ENCODE assay signal across 1 cellular context in the genomic region with DNA sequence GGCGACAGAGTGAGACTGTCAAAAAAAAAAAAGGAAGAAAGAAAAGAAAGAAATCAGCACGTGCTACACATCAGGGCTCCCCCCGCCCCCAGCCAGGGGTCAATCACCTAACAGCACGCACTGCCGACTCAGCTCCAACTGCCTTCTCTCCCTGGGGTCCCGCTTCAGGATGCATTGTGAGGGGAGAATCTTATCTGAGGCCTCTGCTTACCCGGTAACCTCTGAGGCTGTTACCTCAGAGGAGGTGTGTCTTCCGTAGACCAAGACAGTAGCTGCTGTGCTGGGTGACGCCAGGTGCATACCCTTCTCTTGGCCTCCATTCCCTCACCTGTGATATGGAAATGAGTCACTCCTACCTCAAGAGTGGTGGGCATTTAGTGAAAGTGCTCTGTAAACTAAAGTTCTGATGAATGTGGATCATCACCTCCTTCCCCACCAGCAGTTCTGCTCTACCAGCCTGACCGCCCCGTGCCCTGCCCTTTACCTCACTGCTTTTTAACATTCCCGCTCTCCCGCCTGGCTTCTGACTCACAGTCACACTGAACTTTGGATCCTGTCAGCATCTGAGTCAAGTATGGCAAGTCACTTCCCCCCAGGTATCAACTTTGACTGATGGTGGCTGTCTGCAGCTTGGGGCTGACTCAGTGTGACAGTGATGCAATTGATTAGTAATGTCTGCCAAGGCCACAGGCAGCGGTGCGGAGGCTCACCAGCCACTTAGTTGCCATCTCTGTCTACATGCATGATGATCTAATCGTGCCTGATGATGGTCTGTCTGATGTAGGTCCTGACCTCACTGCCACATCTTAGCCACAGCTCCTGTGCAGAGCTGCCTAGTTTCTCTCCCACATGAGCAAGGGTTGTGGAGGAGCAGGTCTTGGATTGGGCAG.
A peak's percentile ranks its signal among the peaks of the same experiment; 100 is the strongest.
TF ChIP-seq lines count a peak whose summit lies in the region.

No MANE protein-coding gene starts in this region.

TF ChIP-seq in HepG2, 621 proteins besides CTCF, POLR2A, EP300 and RAD21 (continued from another document and continues in another):
- TF ChIP-seq, protein P1, sequence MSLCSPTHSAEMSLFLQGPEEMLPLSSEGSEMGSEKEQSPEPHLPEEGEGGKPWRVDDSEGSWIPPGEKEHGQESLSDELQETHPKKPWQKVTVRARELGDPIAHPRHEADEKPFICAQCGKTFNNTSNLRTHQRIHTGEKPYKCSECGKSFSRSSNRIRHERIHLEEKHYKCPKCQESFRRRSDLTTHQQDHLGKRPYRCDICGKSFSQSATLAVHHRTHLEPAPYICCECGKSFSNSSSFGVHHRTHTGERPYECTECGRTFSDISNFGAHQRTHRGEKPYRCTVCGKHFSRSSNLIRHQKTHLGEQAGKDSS (CRISPR knock-in tag; IDR thresholded peaks at IDR 0.05; ENCODE audit: borderline replicate concordance, low read depth) = peak; percentile 88; the same call in 1 of the 2 replicates
- peak; percentile 65 for TF ChIP-seq SP5 (CRISPR knock-in tag; IDR thresholded peaks at IDR 0.05; ENCODE audit: borderline replicate concordance, low read depth)
- TF ChIP-seq, protein P2, sequence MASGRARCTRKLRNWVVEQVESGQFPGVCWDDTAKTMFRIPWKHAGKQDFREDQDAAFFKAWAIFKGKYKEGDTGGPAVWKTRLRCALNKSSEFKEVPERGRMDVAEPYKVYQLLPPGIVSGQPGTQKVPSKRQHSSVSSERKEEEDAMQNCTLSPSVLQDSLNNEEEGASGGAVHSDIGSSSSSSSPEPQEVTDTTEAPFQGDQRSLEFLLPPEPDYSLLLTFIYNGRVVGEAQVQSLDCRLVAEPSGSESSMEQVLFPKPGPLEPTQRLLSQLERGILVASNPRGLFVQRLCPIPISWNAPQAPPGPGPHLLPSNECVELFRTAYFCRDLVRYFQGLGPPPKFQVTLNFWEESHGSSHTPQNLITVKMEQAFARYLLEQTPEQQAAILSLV (CRISPR knock-in tag; IDR thresholded peaks at IDR 0.05; ENCODE audit: borderline replicate concordance) = peak; percentile 82; the same call in 1 of the 2 replicates
- TF ChIP-seq TOE1 (CRISPR knock-in tag; IDR thresholded peaks at IDR 0.05) = no peak
- TF ChIP-seq, protein P3, sequence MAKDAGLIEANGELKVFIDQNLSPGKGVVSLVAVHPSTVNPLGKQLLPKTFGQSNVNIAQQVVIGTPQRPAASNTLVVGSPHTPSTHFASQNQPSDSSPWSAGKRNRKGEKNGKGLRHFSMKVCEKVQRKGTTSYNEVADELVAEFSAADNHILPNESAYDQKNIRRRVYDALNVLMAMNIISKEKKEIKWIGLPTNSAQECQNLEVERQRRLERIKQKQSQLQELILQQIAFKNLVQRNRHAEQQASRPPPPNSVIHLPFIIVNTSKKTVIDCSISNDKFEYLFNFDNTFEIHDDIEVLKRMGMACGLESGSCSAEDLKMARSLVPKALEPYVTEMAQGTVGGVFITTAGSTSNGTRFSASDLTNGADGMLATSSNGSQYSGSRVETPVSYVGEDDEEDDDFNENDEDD (CRISPR knock-in tag; IDR thresholded peaks at IDR 0.05; ENCODE audit: borderline replicate concordance) = peak; percentile 99
- TF ChIP-seq, protein P4, sequence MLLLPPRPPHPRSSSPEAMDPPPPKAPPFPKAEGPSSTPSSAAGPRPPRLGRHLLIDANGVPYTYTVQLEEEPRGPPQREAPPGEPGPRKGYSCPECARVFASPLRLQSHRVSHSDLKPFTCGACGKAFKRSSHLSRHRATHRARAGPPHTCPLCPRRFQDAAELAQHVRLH (CRISPR knock-in tag; IDR thresholded peaks at IDR 0.05; ENCODE audit: borderline replicate concordance, low read depth) = peak; percentile 89; the same call in 1 of the 2 replicates
- TF ChIP-seq, protein P5, sequence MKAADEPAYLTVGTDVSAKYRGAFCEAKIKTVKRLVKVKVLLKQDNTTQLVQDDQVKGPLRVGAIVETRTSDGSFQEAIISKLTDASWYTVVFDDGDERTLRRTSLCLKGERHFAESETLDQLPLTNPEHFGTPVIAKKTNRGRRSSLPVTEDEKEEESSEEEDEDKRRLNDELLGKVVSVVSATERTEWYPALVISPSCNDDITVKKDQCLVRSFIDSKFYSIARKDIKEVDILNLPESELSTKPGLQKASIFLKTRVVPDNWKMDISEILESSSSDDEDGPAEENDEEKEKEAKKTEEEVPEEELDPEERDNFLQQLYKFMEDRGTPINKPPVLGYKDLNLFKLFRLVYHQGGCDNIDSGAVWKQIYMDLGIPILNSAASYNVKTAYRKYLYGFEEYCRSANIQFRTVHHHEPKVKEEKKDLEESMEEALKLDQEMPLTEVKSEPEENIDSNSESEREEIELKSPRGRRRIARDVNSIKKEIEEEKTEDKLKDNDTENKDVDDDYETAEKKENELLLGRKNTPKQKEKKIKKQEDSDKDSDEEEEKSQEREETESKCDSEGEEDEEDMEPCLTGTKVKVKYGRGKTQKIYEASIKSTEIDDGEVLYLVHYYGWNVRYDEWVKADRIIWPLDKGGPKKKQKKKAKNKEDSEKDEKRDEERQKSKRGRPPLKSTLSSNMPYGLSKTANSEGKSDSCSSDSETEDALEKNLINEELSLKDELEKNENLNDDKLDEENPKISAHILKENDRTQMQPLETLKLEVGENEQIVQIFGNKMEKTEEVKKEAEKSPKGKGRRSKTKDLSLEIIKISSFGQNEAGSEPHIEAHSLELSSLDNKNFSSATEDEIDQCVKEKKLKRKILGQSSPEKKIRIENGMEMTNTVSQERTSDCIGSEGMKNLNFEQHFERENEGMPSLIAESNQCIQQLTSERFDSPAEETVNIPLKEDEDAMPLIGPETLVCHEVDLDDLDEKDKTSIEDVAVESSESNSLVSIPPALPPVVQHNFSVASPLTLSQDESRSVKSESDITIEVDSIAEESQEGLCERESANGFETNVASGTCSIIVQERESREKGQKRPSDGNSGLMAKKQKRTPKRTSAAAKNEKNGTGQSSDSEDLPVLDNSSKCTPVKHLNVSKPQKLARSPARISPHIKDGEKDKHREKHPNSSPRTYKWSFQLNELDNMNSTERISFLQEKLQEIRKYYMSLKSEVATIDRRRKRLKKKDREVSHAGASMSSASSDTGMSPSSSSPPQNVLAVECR (CRISPR knock-in tag; IDR thresholded peaks at IDR 0.05; ENCODE audit: borderline replicate concordance) = peak; percentile 92
- TF ChIP-seq, protein P6, sequence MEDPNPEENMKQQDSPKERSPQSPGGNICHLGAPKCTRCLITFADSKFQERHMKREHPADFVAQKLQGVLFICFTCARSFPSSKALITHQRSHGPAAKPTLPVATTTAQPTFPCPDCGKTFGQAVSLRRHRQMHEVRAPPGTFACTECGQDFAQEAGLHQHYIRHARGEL (CRISPR knock-in tag; IDR thresholded peaks at IDR 0.05) = no peak
- 0 out of 2 replicates have a peak, but pooled peaks have one; percentile 70 for TF ChIP-seq ZNF510 (CRISPR knock-in tag; IDR thresholded peaks at IDR 0.05; ENCODE audit: low read depth)
- peak; percentile 33; the same call in 1 of the 2 replicates for TF ChIP-seq ZNF431 (CRISPR knock-in tag; IDR thresholded peaks at IDR 0.05; ENCODE audit: borderline replicate concordance, low read depth)
- peak; percentile 87 for TF ChIP-seq SP4 (CRISPR knock-in tag; IDR thresholded peaks at IDR 0.05)
- TF ChIP-seq ZNF337 (CRISPR knock-in tag; IDR thresholded peaks at IDR 0.05; ENCODE audit: borderline replicate concordance, low read depth) = peak; percentile 29; the same call in 1 of the 2 replicates
- 0 out of 2 replicates have a peak, but pooled peaks have one; percentile 27 for TF ChIP-seq GZF1 (CRISPR knock-in tag; IDR thresholded peaks at IDR 0.05)
- TF ChIP-seq, protein P7, sequence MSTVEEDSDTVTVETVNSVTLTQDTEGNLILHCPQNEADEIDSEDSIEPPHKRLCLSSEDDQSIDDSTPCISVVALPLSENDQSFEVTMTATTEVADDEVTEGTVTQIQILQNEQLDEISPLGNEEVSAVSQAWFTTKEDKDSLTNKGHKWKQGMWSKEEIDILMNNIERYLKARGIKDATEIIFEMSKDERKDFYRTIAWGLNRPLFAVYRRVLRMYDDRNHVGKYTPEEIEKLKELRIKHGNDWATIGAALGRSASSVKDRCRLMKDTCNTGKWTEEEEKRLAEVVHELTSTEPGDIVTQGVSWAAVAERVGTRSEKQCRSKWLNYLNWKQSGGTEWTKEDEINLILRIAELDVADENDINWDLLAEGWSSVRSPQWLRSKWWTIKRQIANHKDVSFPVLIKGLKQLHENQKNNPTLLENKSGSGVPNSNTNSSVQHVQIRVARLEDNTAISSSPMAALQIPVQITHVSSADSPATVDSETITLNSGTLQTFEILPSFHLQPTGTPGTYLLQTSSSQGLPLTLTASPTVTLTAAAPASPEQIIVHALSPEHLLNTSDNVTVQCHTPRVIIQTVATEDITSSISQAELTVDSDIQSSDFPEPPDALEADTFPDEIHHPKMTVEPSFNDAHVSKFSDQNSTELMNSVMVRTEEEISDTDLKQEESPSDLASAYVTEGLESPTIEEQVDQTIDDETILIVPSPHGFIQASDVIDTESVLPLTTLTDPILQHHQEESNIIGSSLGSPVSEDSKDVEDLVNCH (CRISPR knock-in tag; IDR thresholded peaks at IDR 0.05) = no peak
- TF ChIP-seq SKI (IDR thresholded peaks at IDR 0.05; ENCODE audit: partially characterized antibody) = peak; percentile 97
- TF ChIP-seq, protein P8, sequence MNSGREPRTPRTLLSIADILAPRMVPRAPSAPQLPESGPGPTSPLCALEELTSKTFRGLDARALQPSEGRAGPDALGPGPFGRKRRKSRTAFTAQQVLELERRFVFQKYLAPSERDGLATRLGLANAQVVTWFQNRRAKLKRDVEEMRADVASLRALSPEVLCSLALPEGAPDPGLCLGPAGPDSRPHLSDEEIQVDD (CRISPR knock-in tag; IDR thresholded peaks at IDR 0.05; ENCODE audit: borderline replicate concordance) = no peak
- TF ChIP-seq SMAD3 (CRISPR knock-in tag; IDR thresholded peaks at IDR 0.05) = peak; percentile 96
- peak; percentile 71 for TF ChIP-seq GABPB1 (CRISPR knock-in tag; IDR thresholded peaks at IDR 0.05)
- no peak for TF ChIP-seq ZSCAN25 (CRISPR knock-in tag; IDR thresholded peaks at IDR 0.05)
- peak; percentile 38; the same call in 1 of the 2 replicates for TF ChIP-seq ZFX (CRISPR knock-in tag; IDR thresholded peaks at IDR 0.05; ENCODE audit: low read depth)
- TF ChIP-seq, protein P9, sequence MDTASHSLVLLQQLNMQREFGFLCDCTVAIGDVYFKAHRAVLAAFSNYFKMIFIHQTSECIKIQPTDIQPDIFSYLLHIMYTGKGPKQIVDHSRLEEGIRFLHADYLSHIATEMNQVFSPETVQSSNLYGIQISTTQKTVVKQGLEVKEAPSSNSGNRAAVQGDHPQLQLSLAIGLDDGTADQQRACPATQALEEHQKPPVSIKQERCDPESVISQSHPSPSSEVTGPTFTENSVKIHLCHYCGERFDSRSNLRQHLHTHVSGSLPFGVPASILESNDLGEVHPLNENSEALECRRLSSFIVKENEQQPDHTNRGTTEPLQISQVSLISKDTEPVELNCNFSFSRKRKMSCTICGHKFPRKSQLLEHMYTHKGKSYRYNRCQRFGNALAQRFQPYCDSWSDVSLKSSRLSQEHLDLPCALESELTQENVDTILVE (CRISPR knock-in tag; IDR thresholded peaks at IDR 0.05) = peak; percentile 88
- peak; percentile 54; the same call in 1 of the 2 replicates for TF ChIP-seq ZMYM4 (CRISPR knock-in tag; IDR thresholded peaks at IDR 0.05)
- TF ChIP-seq ZNF350 (CRISPR knock-in tag; IDR thresholded peaks at IDR 0.05; ENCODE audit: borderline replicate concordance, low read depth) = peak; percentile 96
- peak; percentile 90; the same call in 1 of the 2 replicates for TF ChIP-seq WIZ (CRISPR knock-in tag; IDR thresholded peaks at IDR 0.05)
- peak; percentile 100 for TF ChIP-seq SAP130 (CRISPR knock-in tag; IDR thresholded peaks at IDR 0.05; ENCODE audit: low read depth)
- peak; percentile 85 for TF ChIP-seq GATAD1 (CRISPR knock-in tag; IDR thresholded peaks at IDR 0.05)
- TF ChIP-seq, protein P10, sequence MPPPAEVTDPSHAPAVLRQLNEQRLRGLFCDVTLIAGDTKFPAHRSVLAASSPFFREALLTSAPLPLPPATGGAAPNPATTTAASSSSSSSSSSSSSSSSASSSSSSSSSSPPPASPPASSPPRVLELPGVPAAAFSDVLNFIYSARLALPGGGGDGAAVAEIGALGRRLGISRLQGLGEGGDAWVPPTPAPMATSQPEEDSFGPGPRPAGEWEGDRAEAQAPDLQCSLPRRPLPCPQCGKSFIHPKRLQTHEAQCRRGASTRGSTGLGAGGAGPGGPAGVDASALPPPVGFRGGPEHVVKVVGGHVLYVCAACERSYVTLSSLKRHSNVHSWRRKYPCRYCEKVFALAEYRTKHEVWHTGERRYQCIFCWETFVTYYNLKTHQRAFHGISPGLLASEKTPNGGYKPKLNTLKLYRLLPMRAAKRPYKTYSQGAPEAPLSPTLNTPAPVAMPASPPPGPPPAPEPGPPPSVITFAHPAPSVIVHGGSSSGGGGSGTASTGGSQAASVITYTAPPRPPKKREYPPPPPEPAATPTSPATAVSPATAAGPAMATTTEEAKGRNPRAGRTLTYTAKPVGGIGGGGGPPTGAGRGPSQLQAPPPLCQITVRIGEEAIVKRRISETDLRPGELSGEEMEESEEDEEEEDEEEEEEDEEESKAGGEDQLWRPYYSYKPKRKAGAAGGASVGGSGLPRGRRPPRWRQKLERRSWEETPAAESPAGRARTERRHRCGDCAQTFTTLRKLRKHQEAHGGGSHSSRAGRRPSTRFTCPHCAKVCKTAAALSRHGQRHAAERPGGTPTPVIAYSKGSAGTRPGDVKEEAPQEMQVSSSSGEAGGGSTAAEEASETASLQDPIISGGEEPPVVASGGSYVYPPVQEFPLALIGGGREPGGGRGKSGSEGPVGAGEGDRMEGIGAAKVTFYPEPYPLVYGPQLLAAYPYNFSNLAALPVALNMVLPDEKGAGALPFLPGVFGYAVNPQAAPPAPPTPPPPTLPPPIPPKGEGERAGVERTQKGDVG (CRISPR knock-in tag; IDR thresholded peaks at IDR 0.05; ENCODE audit: borderline replicate concordance) = peak; percentile 70; the same call in 1 of the 2 replicates
- peak; percentile 94 for TF ChIP-seq GATAD2A (CRISPR knock-in tag; IDR thresholded peaks at IDR 0.05)
- peak; percentile 44; the same call in 1 of the 2 replicates for TF ChIP-seq PHF20 (CRISPR knock-in tag; IDR thresholded peaks at IDR 0.05)
- TF ChIP-seq, protein P11, sequence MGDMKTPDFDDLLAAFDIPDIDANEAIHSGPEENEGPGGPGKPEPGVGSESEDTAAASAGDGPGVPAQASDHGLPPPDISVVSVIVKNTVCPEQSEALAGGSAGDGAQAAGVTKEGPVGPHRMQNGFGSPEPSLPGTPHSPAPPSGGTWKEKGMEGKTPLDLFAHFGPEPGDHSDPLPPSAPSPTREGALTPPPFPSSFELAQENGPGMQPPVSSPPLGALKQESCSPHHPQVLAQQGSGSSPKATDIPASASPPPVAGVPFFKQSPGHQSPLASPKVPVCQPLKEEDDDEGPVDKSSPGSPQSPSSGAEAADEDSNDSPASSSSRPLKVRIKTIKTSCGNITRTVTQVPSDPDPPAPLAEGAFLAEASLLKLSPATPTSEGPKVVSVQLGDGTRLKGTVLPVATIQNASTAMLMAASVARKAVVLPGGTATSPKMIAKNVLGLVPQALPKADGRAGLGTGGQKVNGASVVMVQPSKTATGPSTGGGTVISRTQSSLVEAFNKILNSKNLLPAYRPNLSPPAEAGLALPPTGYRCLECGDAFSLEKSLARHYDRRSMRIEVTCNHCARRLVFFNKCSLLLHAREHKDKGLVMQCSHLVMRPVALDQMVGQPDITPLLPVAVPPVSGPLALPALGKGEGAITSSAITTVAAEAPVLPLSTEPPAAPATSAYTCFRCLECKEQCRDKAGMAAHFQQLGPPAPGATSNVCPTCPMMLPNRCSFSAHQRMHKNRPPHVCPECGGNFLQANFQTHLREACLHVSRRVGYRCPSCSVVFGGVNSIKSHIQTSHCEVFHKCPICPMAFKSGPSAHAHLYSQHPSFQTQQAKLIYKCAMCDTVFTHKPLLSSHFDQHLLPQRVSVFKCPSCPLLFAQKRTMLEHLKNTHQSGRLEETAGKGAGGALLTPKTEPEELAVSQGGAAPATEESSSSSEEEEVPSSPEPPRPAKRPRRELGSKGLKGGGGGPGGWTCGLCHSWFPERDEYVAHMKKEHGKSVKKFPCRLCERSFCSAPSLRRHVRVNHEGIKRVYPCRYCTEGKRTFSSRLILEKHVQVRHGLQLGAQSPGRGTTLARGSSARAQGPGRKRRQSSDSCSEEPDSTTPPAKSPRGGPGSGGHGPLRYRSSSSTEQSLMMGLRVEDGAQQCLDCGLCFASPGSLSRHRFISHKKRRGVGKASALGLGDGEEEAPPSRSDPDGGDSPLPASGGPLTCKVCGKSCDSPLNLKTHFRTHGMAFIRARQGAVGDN (CRISPR knock-in tag; IDR thresholded peaks at IDR 0.05) = peak; percentile 77
- TF ChIP-seq NBN (conservative IDR thresholded peaks at IDR 0.05) = no peak
- TF ChIP-seq NFYB (CRISPR knock-in tag; IDR thresholded peaks at IDR 0.05) = no peak
